Comparison of ENCODE assay signal across 1 cellular context in genomic region chr11:77127969-77128691, GRCh38.
TF ChIP-seq lines count a peak whose summit lies in the region.

MYO7A (plus strand) TSS chr11:77128246; CDS start chr11:77130635, 2,389 bp downstream.

TF ChIP-seq in GM12878, 131 proteins besides CTCF, POLR2A, EP300 and RAD21 (continued from another document):
- TF ChIP-seq ZNF592 (IDR thresholded peaks at IDR 0.05) (no peak), BMI1 (IDR thresholded peaks at IDR 0.05; ENCODE audit: borderline replicate concordance) (no peak), ETV6 (conservative IDR thresholded peaks at IDR 0.05 in 1 of 2, IDR thresholded peaks at IDR 0.05 in 1 of 2; ENCODE audit: borderline replicate concordance in 1 of 2, low read depth in 1 of 2) (no peak), BCL11A (IDR thresholded peaks at IDR 0.05; ENCODE audit: low read depth, low read length) (no peak), POLR2AphosphoS2 (IDR thresholded peaks at IDR 0.05; ENCODE audit: low read depth, low read length) (no peak), ZNF274 (IDR thresholded peaks at IDR 0.05; ENCODE audit: insufficient read depth, insufficient read length) (no peak), BRCA1 (IDR thresholded peaks at IDR 0.05; ENCODE audit: low read depth, low read length) (no peak), IRF5 (IDR thresholded peaks at IDR 0.05; ENCODE audit: borderline replicate concordance) (no peak), RFX5 (IDR thresholded peaks at IDR 0.05; ENCODE audit: low read depth, low read length) (no peak), CBFB (IDR thresholded peaks at IDR 0.05; ENCODE audit: low read depth) (no peak), ZZZ3 (IDR thresholded peaks at IDR 0.05; ENCODE audit: control insufficient read depth, insufficient read length, low read depth) (no peak), ZBTB40 (IDR thresholded peaks at IDR 0.05; ENCODE audit: borderline replicate concordance) (no peak), RUNX3 (IDR thresholded peaks at IDR 0.05; ENCODE audit: low read length) (no peak), MYC (IDR thresholded peaks at IDR 0.05; ENCODE audit: insufficient read depth, insufficient read length, insufficient replicate concordance, low read length, severe bottlenecking) (no peak), ZNF24 (IDR thresholded peaks at IDR 0.05) (no peak), RBBP5 (conservative IDR thresholded peaks at IDR 0.05) (no peak)
